In the genomic region with DNA sequence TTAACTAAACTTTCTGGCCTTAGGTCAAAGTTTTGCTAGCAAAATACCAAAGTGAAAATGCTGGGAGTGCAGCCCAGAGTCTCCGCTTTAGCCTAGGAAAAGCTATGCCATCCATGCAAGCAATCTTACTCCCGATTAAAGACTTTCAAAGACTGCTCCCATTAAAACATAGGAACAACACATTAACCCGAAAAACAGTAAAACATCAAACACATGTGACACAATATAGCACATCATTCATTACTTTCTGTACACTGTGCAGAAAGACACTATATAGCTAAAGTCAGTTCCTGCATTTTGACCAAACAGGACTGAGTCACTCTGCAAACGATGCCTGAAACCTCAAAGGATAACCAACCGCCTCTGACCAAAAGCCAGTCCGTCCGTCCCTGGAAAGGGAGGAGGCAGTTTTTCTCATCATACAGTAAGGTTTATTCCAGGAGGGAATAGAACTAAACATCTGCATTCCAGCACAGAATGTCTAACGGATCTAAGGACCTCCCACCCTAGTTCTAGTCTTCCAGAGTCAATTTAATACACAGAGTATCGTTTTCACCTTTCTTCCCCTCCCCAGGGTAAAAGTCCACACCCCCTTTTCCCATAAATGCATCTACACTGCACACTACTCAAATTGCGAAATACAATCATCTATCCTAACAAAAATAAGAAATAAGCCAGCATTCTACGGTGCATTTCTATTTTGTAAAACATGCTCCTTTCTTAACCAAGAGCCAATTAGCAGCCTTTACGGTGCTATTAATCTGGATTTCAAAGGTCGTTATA, we compare ENCODE assay signal across 8 cellular contexts. TPM values are rescaled to one million over a fixed set of nuclear protein-coding genes. Genes with fewer than 3 reads are reported as not detected.
A peak's percentile ranks its signal among the peaks of the same experiment; 100 is the strongest.
DNase-seq lines count a peak whose midpoint lies in the region; ATAC-seq and TF ChIP-seq lines count a peak whose summit lies in the region.

No MANE protein-coding gene starts in this region.

- WGBS in smooth muscle cell (ENCODE audit: low lambda C conversion rate), result 2% methylated on average over 13 of the region's 13 CpGs

- H3K27ac ChIP-seq in iPS-20b (ENCODE audit: low read length) (no peak overlapping the region), smooth muscle cell (ENCODE audit: low read depth) (peak overlapping the region; percentile 51)

- H3K27me3 ChIP-seq in Loucy (ENCODE audit: insufficient read depth, low read length, poor library complexity, severe bottlenecking) (peaks cover 5% of the 10 kb centered on the region), iPS-20b (ENCODE audit: insufficient read depth, low read length) (no peaks in the 10 kb centered on the region; the same call in 1 of the 2 replicates), smooth muscle cell (ENCODE audit: low read depth) (no peaks in the 10 kb centered on the region)

- no peaks in the 10 kb centered on the region for H3K27me3 Mint-ChIP-seq in activated naive CD8-positive, alpha-beta T cell treated with anti-CD3 and anti-CD28 coated beads, Interleukin-2, amount 50 U/mL, for 24 hours

- H3K36me3 Mint-ChIP-seq in activated naive CD8-positive, alpha-beta T cell treated with anti-CD3 and anti-CD28 coated beads, Interleukin-2, amount 50 U/mL, for 24 hours (ENCODE audit: low read depth), result no peaks in the 10 kb centered on the region

- H3K4me3 Mint-ChIP-seq in activated naive CD8-positive, alpha-beta T cell treated with anti-CD3 and anti-CD28 coated beads, Interleukin-2, amount 50 U/mL, for 24 hours, result peak overlapping the region; percentile 99

- peaks cover 32% of the 10 kb centered on the region for H3K4me1 Mint-ChIP-seq in activated naive CD8-positive, alpha-beta T cell treated with anti-CD3 and anti-CD28 coated beads, Interleukin-2, amount 50 U/mL, for 24 hours

- peaks cover 17% of the 10 kb centered on the region for H3F3A ChIP-seq in Loucy (ENCODE audit: low read depth)
- peaks cover 9% of the 10 kb centered on the region for H3F3A ChIP-seq in smooth muscle cell (ENCODE audit: low read depth)

- H3K36me3 ChIP-seq in Loucy (ENCODE audit: insufficient read depth, low read length) (no peaks in the 10 kb centered on the region), iPS-20b (ENCODE audit: insufficient read depth, low read depth, low read length) (no peaks in the 10 kb centered on the region), smooth muscle cell (ENCODE audit: low read depth) (no peaks in the 10 kb centered on the region)

- H3K9me2 ChIP-seq in Loucy (replicated peaks; ENCODE audit: low read depth, low read length), result no peaks in the 10 kb centered on the region

- H3K4me3 ChIP-seq in Loucy (ENCODE audit: low read length, poor library complexity, severe bottlenecking) (peak overlapping the region; percentile 87), iPS-20b (ENCODE audit: low read length) (peak overlapping the region; percentile 94), smooth muscle cell (peak overlapping the region; percentile 59)

- H3K9ac ChIP-seq in Loucy (ENCODE audit: low read depth, low read length, poor library complexity, severe bottlenecking) (peak overlapping the region; percentile 82), iPS-20b (ENCODE audit: low read depth, low read length) (peak overlapping the region; percentile 73; the same call in 1 of the 2 replicates), smooth muscle cell (ENCODE audit: low read depth) (peak overlapping the region; percentile 84)

- TF ChIP-seq CTCF in Loucy (conservative IDR thresholded peaks at IDR 0.05; ENCODE audit: low read length), result no peak
- TF ChIP-seq CTCF in smooth muscle cell (IDR thresholded peaks at IDR 0.05; ENCODE audit: borderline replicate concordance, insufficient read depth, poor library complexity, severe bottlenecking), result no peak

- H2AFZ ChIP-seq in Loucy (ENCODE audit: low read length), result no peak overlapping the region
- H2AFZ ChIP-seq in smooth muscle cell (ENCODE audit: low read depth), result no peak overlapping the region

- H3K4me2 ChIP-seq in Loucy (ENCODE audit: low read depth, low read length, poor library complexity, severe bottlenecking) (peak overlapping the region; percentile 90), smooth muscle cell (peak overlapping the region; percentile 89)

- no peaks in the 10 kb centered on the region for H3K9me3 Mint-ChIP-seq in activated naive CD8-positive, alpha-beta T cell treated with anti-CD3 and anti-CD28 coated beads, Interleukin-2, amount 50 U/mL, for 24 hours

- ATAC-seq in activated naive CD8-positive, alpha-beta T cell treated with anti-CD3 and anti-CD28 coated beads, Interleukin-2, amount 50 U/mL, for 24 hours, result no peak
- ATAC-seq in HG03521 (IDR thresholded peaks at IDR 0.05; ENCODE audit: unreplicated experiment), result no peak
- ATAC-seq in HG02798 (IDR thresholded peaks at IDR 0.05; ENCODE audit: poor library complexity, unreplicated experiment), result no peak

- H3K4me1 ChIP-seq in Loucy (ENCODE audit: insufficient read depth, low read length, poor library complexity, severe bottlenecking) (peaks cover 42% of the 10 kb centered on the region), iPS-20b (ENCODE audit: insufficient read depth, low read length) (peaks cover 9% of the 10 kb centered on the region; the same call in 1 of the 2 replicates), smooth muscle cell (ENCODE audit: low read depth) (peaks cover 36% of the 10 kb centered on the region)

- peak overlapping the region; percentile 94 for H3K27ac Mint-ChIP-seq in activated naive CD8-positive, alpha-beta T cell treated with anti-CD3 and anti-CD28 coated beads, Interleukin-2, amount 50 U/mL, for 24 hours

- peak; percentile 43 for DNase-seq in NCI-H2171 treated with DMSO at 0.1 percent for 48 hours (lab: John Stamatoyannopoulos, UW)
- no peak for DNase-seq in NCI-H2171 (lab: John Stamatoyannopoulos, UW)
- DNase-seq in activated naive CD8-positive, alpha-beta T cell treated with anti-CD3 and anti-CD28 coated beads, Interleukin-2, amount 50 U/mL, for 24 hours, result no peak
- no peak for DNase-seq in smooth muscle cell (lab: John Stamatoyannopoulos, UW; ENCODE audit: unreplicated experiment)

- H4K20me1 ChIP-seq in Loucy (ENCODE audit: insufficient read depth, low read length, poor library complexity, severe bottlenecking), result peaks cover 60% of the 10 kb centered on the region
- peaks cover 58% of the 10 kb centered on the region for H4K20me1 ChIP-seq in smooth muscle cell (ENCODE audit: low read depth)

- H3K9me3 ChIP-seq in Loucy (ENCODE audit: insufficient read depth, low read depth, low read length) (no peaks in the 10 kb centered on the region), iPS-20b (ENCODE audit: insufficient read depth, low read depth, low read length) (no peaks in the 10 kb centered on the region), smooth muscle cell (replicated peaks; ENCODE audit: low read depth) (no peaks in the 10 kb centered on the region)

- peaks cover 65% of the 10 kb centered on the region for H3K79me2 ChIP-seq in Loucy (ENCODE audit: insufficient read depth, low read length)
- peaks cover 59% of the 10 kb centered on the region for H3K79me2 ChIP-seq in smooth muscle cell (ENCODE audit: low read depth)

RNA-seq across cellular contexts. Expression of a gene that starts 1.7 kb away (rescaled TPM):
- 45.5 and 56.2 TPM in 2 replicates for total RNA-seq in smooth muscle cell
- 27.2 and 42.4 TPM in 2 replicates for polyA plus RNA-seq in smooth muscle cell
